23 cellular contexts compared by ENCODE assay signal in genomic region chrX:149877157-149877556, GRCh38. TPM values are rescaled to one million over a fixed set of nuclear protein-coding genes. Genes with fewer than 3 reads are reported as not detected.
A peak's percentile ranks its signal among the peaks of the same experiment; 100 is the strongest.
DNase-seq lines count a peak whose midpoint lies in the region; ATAC-seq and TF ChIP-seq lines count a peak whose summit lies in the region.
"Had no signal": no experiment of that assay in that cellular context is flagged by ENCODE, and none has a peak within 500 bp of the region (broad histone marks: within the 10 kb centered on the region; RNA-seq: fewer than 3 reads in every experiment).

No MANE protein-coding gene starts in this region.

- peak overlapping the region; percentile 34 for H3K4me3 ChIP-seq in PC-3 (ENCODE audit: low read length)
- H3K4me3 ChIP-seq: A549; BLaER1 treated with 17β-estradiol and CSF1 and Interleukin-3, amounts not matched to agents 10 nM and 100 nM; GM23248 had no signal

- H3K79me2 ChIP-seq in PC-3 (ENCODE audit: low read length): no peaks in the 10 kb centered on the region

- H3K9ac ChIP-seq in PC-3 (ENCODE audit: low read length): no peak overlapping the region
- H3K9ac ChIP-seq: BLaER1 treated with 17β-estradiol and CSF1 and Interleukin-3, amounts not matched to agents 10 nM and 100 nM; GM23248 had no signal

- ATAC-seq in PC-3 (peak; percentile 76), GM21390 (IDR thresholded peaks at IDR 0.05; ENCODE audit: unreplicated experiment) (no peak), HG03521 (IDR thresholded peaks at IDR 0.05; ENCODE audit: unreplicated experiment) (no peak)
- ATAC-seq: A549 had no signal

- H3K36me3 ChIP-seq in PC-3 (ENCODE audit: low read depth, low read length): no peaks in the 10 kb centered on the region
- H3K36me3 ChIP-seq: BE2C; BLaER1 treated with 17β-estradiol and CSF1 and Interleukin-3, amounts not matched to agents 10 nM and 100 nM had no signal

- intact Hi-C loops in PC-3 (cut with micrococcal nuclease): no loop called here

- CTCF ChIA-PET in PC-3 (lab: Charles Lee): interaction anchor here (1.3 kb wide), 1 partner anchor 62 kb away, joined by 8 read pairs; no protein-coding TSS in a partner anchor

- H3K4me1 ChIP-seq in PC-3 (ENCODE audit: insufficient read depth, low read length): peaks cover 29% of the 10 kb centered on the region
- H3K4me1 ChIP-seq: A549; BE2C; BLaER1 treated with 17β-estradiol and CSF1 and Interleukin-3, amounts not matched to agents 10 nM and 100 nM had no signal

- POLR2A ChIA-PET in PC-3 (lab: Charles Lee; ENCODE audit: unreplicated experiment): interaction anchor here (0.8 to 1.0 kb wide), 2 partner anchors 62 to 63 kb away, joined by 5 to 14 read pairs; no protein-coding TSS in a partner anchor

- H3K9me2 ChIP-seq in PC-3 (replicated peaks; ENCODE audit: low read length): no peaks in the 10 kb centered on the region

- H3K27me3 ChIP-seq in PC-3 (ENCODE audit: low read length): no peaks in the 10 kb centered on the region
- H3K27me3 ChIP-seq: BE2C; BLaER1 treated with 17β-estradiol and CSF1 and Interleukin-3, amounts not matched to agents 10 nM and 100 nM had no signal

- H4K20me1 ChIP-seq in PC-3 (ENCODE audit: low read length): no peaks in the 10 kb centered on the region
- H4K20me1 ChIP-seq: BLaER1 treated with 17β-estradiol and CSF1 and Interleukin-3, amounts not matched to agents 10 nM and 100 nM had no signal

- peak overlapping the region; percentile 47 for H3K4me2 ChIP-seq in PC-3 (ENCODE audit: low read length)
- H3K4me2 ChIP-seq: BLaER1 treated with 17β-estradiol and CSF1 and Interleukin-3, amounts not matched to agents 10 nM and 100 nM had no signal

- BruUV-seq in PC-3 (replicated peaks; lab: Mats Ljungman, UMichigan): no TSS peak

- no peak overlapping the region for H2AFZ ChIP-seq in PC-3 (ENCODE audit: low read length)
- H2AFZ ChIP-seq: GM23248 had no signal

- DNase-seq in A172 (ENCODE audit: low spot score) (peak; percentile 11), PC-3 (peak; percentile 75), epithelial cell of prostate (ENCODE audit: low read depth, low spot score) (no peak), DMS153 treated with DMSO at 0.1 percent for 48 hours (lab: John Stamatoyannopoulos, UW; ENCODE audit: unreplicated experiment) (no peak)
- DNase-seq: ACHN; AML-193; BE2C; CD4-positive, alpha-beta T cell; CD8-positive, alpha-beta memory T cell; DMS 273 treated with DMSO at 0.1 percent for 48 hours; DMS79 treated with DMSO at 0.1 percent for 48 hours; GF-D8; GM23248; H7; HCEC 1CT had no signal

- no peaks in the 10 kb centered on the region for H3F3A ChIP-seq in PC-3 (ENCODE audit: low read length, unreplicated experiment)

- no peaks in the 10 kb centered on the region for H3K9me3 ChIP-seq in PC-3 (ENCODE audit: low read length)
- H3K9me3 ChIP-seq: A549, BE2C had no signal

- no peak for TF ChIP-seq CTCF in PC-3 (conservative IDR thresholded peaks at IDR 0.05; ENCODE audit: low read depth, low read length)

- H3K27ac ChIP-seq in PC-3 (ENCODE audit: low read length): peak overlapping the region; percentile 53
- H3K27ac ChIP-seq in epithelial cell of prostate: peak overlapping the region; percentile 52
- H3K27ac ChIP-seq: 22Rv1; A549; BLaER1 treated with 17β-estradiol and CSF1 and Interleukin-3, amounts not matched to agents 10 nM and 100 nM; GM23248 had no signal

RNA-seq across cellular contexts. Expression of gene MAGEA8, which starts 3.8 kb away (rescaled TPM):
- total RNA-seq in A172 (2014; rRNA removed; shearing (Covaris generic)): not detected in 2 replicates
- total RNA-seq in PC-3 (2014; rRNA removed): not detected in 2 replicates
- total RNA-seq: CD4-positive, alpha-beta T cell; CD8-positive, alpha-beta memory T cell; Daoy; G401; GM23248; H1; H7 had no signal

RNA-seq across cellular contexts. Expression of gene HSFX4, which starts 52.2 kb away (rescaled TPM):
- not detected in 2 replicates for total RNA-seq in A172 (2014; rRNA removed; shearing (Covaris generic))
- not detected in 2 replicates for total RNA-seq in PC-3 (2014; rRNA removed)
- total RNA-seq: CD4-positive, alpha-beta T cell; CD8-positive, alpha-beta memory T cell; Daoy; G401; GM23248; H1; H7 had no signal

Comparison
In these comparisons a context has a peak if more than half of its experiments do, and no peak if none do; other contexts are left out.
1. DNase-seq: peak in A172 (single experiment) and PC-3 (single experiment); none in epithelial cell of prostate (single experiment) and DMS153 treated with DMSO at 0.1 percent for 48 hours (single experiment).